1 cellular context compared by ENCODE assay signal in genomic region chr9:84301851-84302250, GRCh38.
TF ChIP-seq lines count a peak whose summit lies in the region.

No MANE protein-coding gene starts in this region.

TF ChIP-seq in GM23338, 12 proteins besides CTCF, POLR2A, EP300 and RAD21 (continued from another document):
- no peak for TF ChIP-seq REST (IDR thresholded peaks at IDR 0.05; ENCODE audit: unreplicated experiment)
- TF ChIP-seq, protein P1, sequence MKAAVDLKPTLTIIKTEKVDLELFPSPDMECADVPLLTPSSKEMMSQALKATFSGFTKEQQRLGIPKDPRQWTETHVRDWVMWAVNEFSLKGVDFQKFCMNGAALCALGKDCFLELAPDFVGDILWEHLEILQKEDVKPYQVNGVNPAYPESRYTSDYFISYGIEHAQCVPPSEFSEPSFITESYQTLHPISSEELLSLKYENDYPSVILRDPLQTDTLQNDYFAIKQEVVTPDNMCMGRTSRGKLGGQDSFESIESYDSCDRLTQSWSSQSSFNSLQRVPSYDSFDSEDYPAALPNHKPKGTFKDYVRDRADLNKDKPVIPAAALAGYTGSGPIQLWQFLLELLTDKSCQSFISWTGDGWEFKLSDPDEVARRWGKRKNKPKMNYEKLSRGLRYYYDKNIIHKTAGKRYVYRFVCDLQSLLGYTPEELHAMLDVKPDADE (IDR thresholded peaks at IDR 0.05), result no peak
